In genomic region chr15:68363353-68363752, GRCh38 we compare ENCODE assay signal across 2 cellular contexts.
A peak's percentile ranks its signal among the peaks of the same experiment; 100 is the strongest.
TF ChIP-seq lines count a peak whose summit lies in the region.

No MANE protein-coding gene starts in this region.

TF ChIP-seq in IMR-90, 13 proteins besides CTCF, POLR2A, EP300 and RAD21:
- no peak for TF ChIP-seq FOS (IDR thresholded peaks at IDR 0.05; ENCODE audit: low read depth, low read length)
- TF ChIP-seq MAFK (IDR thresholded peaks at IDR 0.05; ENCODE audit: low read depth, low read length) = no peak
- TF ChIP-seq ELK1 (IDR thresholded peaks at IDR 0.05; ENCODE audit: borderline replicate concordance, low read depth, low read length) = no peak
- TF ChIP-seq RFX5 (IDR thresholded peaks at IDR 0.05; ENCODE audit: low read depth, low read length) = no peak
- TF ChIP-seq RCOR1 (IDR thresholded peaks at IDR 0.05; ENCODE audit: insufficient replicate concordance, low read length) = no peak
- no peak for TF ChIP-seq MXI1 (IDR thresholded peaks at IDR 0.05; ENCODE audit: borderline replicate concordance, low read depth, low read length)
- no peak for TF ChIP-seq CHD1 (IDR thresholded peaks at IDR 0.05; ENCODE audit: low read depth, low read length)
- TF ChIP-seq USF2 (IDR thresholded peaks at IDR 0.05; ENCODE audit: low read depth, low read length) = no peak
- no peak for TF ChIP-seq BHLHE40 (IDR thresholded peaks at IDR 0.05; ENCODE audit: low read depth, low read length)
- no peak for TF ChIP-seq CEBPB (IDR thresholded peaks at IDR 0.05; ENCODE audit: low read depth, low read length)
- TF ChIP-seq MAZ (IDR thresholded peaks at IDR 0.05; ENCODE audit: borderline replicate concordance, low read depth, low read length) = no peak
- TF ChIP-seq NFE2L2 (IDR thresholded peaks at IDR 0.05; ENCODE audit: low read depth, low read length) = no peak
- no peak for TF ChIP-seq SMC3 (IDR thresholded peaks at IDR 0.05; ENCODE audit: low read depth, low read length)

TF ChIP-seq in endothelial cell of umbilical vein, 7 proteins besides CTCF, POLR2A, EP300 and RAD21:
- no peak for TF ChIP-seq JUN (IDR thresholded peaks at IDR 0.05; ENCODE audit: borderline replicate concordance, insufficient read depth, insufficient read length, low read depth)
- TF ChIP-seq MAX (IDR thresholded peaks at IDR 0.05; ENCODE audit: insufficient read depth, insufficient read length) = no peak
- TF ChIP-seq POLR2AphosphoS5 (IDR thresholded peaks at IDR 0.05; ENCODE audit: insufficient read depth, low read depth, low read length) = no peak
- TF ChIP-seq GATA2 (IDR thresholded peaks at IDR 0.05; ENCODE audit: insufficient read depth, insufficient read length, low read depth, low read length) = peak; percentile 57
TF ChIP-seq in endothelial cell of umbilical vein: peak in this region for 1.
